In the genomic region with DNA sequence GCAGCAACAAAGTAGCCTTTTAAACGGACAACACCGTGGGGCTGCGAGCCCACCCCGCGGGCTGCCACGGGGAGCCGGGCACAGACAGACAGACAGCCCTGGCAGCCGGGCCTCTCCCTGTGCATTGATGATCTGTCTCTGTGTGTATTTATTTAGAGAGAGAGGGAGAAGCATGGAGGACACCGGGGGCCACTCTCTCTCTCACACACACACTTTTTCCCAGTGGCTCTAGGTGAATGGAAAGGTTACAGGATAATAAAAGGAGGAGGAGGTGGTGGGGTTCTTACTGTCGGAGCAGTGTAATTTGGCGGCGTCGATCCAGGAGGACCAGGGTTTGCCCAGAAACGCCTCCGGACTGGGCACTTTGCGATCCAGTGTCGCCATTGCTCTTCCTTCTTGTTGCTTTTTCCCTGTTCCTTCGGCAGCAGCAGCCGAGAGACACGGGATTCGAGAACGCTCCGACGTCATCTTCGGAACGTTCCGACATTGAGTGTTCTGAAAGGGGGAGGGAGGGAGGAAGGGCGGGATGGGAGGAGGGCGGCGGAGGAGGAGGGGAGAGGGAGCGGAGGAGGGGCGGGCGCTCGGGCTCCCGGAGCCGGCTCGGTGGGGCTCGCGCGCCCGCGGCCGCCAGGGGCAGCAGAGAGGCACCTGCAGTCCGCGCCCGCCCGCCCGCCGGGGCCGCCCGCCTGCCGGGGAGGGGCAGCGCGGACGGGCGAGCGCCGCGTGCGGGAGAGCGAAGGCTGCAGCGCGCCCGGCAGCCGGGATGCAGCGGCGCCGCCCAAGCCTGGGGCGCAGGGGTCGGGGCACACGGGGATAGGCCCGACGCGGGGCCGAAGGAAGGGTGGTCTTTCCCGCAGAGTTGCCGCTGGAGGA, we compare ENCODE assay signal across 8 cellular contexts. TPM values are rescaled to one million over a fixed set of nuclear protein-coding genes. Genes with fewer than 3 reads are reported as not detected.
DNase-seq lines count a peak whose midpoint lies in the region; ATAC-seq and TF ChIP-seq lines count a peak whose summit lies in the region.

A gene with protein sequence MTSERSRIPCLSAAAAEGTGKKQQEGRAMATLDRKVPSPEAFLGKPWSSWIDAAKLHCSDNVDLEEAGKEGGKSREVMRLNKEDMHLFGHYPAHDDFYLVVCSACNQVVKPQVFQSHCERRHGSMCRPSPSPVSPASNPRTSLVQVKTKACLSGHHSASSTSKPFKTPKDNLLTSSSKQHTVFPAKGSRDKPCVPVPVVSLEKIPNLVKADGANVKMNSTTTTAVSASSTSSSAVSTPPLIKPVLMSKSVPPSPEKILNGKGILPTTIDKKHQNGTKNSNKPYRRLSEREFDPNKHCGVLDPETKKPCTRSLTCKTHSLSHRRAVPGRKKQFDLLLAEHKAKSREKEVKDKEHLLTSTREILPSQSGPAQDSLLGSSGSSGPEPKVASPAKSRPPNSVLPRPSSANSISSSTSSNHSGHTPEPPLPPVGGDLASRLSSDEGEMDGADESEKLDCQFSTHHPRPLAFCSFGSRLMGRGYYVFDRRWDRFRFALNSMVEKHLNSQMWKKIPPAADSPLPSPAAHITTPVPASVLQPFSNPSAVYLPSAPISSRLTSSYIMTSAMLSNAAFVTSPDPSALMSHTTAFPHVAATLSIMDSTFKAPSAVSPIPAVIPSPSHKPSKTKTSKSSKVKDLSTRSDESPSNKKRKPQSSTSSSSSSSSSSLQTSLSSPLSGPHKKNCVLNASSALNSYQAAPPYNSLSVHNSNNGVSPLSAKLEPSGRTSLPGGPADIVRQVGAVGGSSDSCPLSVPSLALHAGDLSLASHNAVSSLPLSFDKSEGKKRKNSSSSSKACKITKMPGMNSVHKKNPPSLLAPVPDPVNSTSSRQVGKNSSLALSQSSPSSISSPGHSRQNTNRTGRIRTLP (minus strand): TSS at position 509 of the 873 bp plus-strand sequence. CDS start 41 bp downstream, at position 468.

- peak within 1 kb of the TSS; percentile 72 for H3K27ac ChIP-seq in 22Rv1

- H3K36me3 Mint-ChIP-seq in chondrocyte (ENCODE audit: low read depth) = peaks cover 3% of the 10 kb centered on the region

- DNase-seq in NCI-H524 (lab: John Stamatoyannopoulos, UW) = peak; percentile 75 to 89
- peak; percentile 85 to 88 for DNase-seq in activated CD4-positive, alpha-beta T cell treated with anti-CD3 and anti-CD28 coated beads for 24 hours (ENCODE audit: low read depth in 2 of 2)
- DNase-seq in chondrocyte (ENCODE audit: low spot score) = no peak
- peak; percentile 92 for DNase-seq in kidney glomerular epithelial cell (lab: John Stamatoyannopoulos, UW)
- peak; percentile 95 for DNase-seq in stimulated activated CD4-positive, alpha-beta T cell treated with anti-CD3 and anti-CD28 coated beads, Interleukin-15, amount 100 ng/mL, for 24 hours

- H3K4me3 Mint-ChIP-seq in chondrocyte (ENCODE audit: unreplicated experiment) = peak within 1 kb of the TSS; percentile 100

- H3K27me3 Mint-ChIP-seq in chondrocyte (ENCODE audit: low read depth) = no peaks in the 10 kb centered on the region

- peak; percentile 95 for ATAC-seq in GM18868 (IDR thresholded peaks at IDR 0.05; ENCODE audit: unreplicated experiment)
- ATAC-seq in HG03432 (IDR thresholded peaks at IDR 0.05; ENCODE audit: unreplicated experiment) = peak; percentile 96

- no peaks in the 10 kb centered on the region for H3K9me3 Mint-ChIP-seq in chondrocyte (ENCODE audit: low read depth)

- peak; percentile 99 for TF ChIP-seq CTCF in 22Rv1 (IDR thresholded peaks at IDR 0.05)
- TF ChIP-seq CTCF in chondrocyte (IDR thresholded peaks at IDR 0.05) = peak; percentile 71

- peak within 1 kb of the TSS; percentile 100 for H3K27ac Mint-ChIP-seq in chondrocyte (ENCODE audit: unreplicated experiment)

- H3K4me1 Mint-ChIP-seq in chondrocyte (ENCODE audit: low read depth) = peaks cover 23% of the 10 kb centered on the region

RNA-seq across cellular contexts. Expression of the gene that starts here (rescaled TPM):
- total RNA-seq in chondrocyte = 6.4 to 8.8 TPM (median 6.5 TPM) in 3 replicates
